ENCODE assay signal across 17 cellular contexts in genomic region chr2:112174383-112174782, GRCh38.
"Had no signal": no experiment of that assay in that cellular context is flagged by ENCODE, and none has a peak within 500 bp of the region (broad histone marks: within the 10 kb centered on the region; RNA-seq: fewer than 3 reads in every experiment).

No MANE protein-coding gene starts in this region.

- H3K4me2 ChIP-seq: hepatocyte had no signal

- DNase-seq: activated CD8-positive, alpha-beta memory T cell treated with anti-CD3 and anti-CD28 coated beads, Interleukin-2, amount 50 U/mL, for 4 hours; activated CD8-positive, alpha-beta T cell treated with anti-CD3 and anti-CD28 coated beads, Interleukin-2, amount 10 ng/mL, durations not matched to agents 7 days and 5 days; activated naive CD4-positive, alpha-beta T cell; activated naive CD8-positive, alpha-beta T cell treated with anti-CD3 and anti-CD28 coated beads, Interleukin-2, amount 50 U/mL, for 24 hours; aorta; cortex of kidney; effector CD4-positive, alpha-beta T cell; mesendoderm; nephron progenitor cell; occipital lobe; small intestine; T-helper 9 cell had no signal

- H3K9me3 Mint-ChIP-seq: activated naive CD8-positive, alpha-beta T cell treated with anti-CD3 and anti-CD28 coated beads, Interleukin-2, amount 50 U/mL, for 24 hours; stimulated activated naive CD8-positive, alpha-beta T cell treated with anti-CD3 and anti-CD28 coated beads, Interleukin-15, Interleukin-2, amounts not matched to agents 100 ng/mL and 50 ng/mL, for 24 hours had no signal

- H3K27ac Mint-ChIP-seq: activated CD8-positive, alpha-beta T cell treated with anti-CD3 and anti-CD28 coated beads, Interleukin-2, amount 10 ng/mL, durations not matched to agents 7 days and 5 days; activated naive CD8-positive, alpha-beta T cell treated with anti-CD3 and anti-CD28 coated beads, Interleukin-2, amount 50 U/mL, for 24 hours; nephron progenitor cell; progenitor cell of endocrine pancreas; stimulated activated naive CD8-positive, alpha-beta T cell treated with anti-CD3 and anti-CD28 coated beads, Interleukin-15, Interleukin-2, amounts not matched to agents 100 ng/mL and 50 ng/mL, for 24 hours had no signal

- H3K27me3 Mint-ChIP-seq: activated naive CD8-positive, alpha-beta T cell treated with anti-CD3 and anti-CD28 coated beads, Interleukin-2, amount 50 U/mL, for 24 hours; progenitor cell of endocrine pancreas had no signal

- H3K27me3 ChIP-seq: hepatocyte, upper lobe of right lung had no signal

- H3K79me2 ChIP-seq: hepatocyte had no signal

- ATAC-seq: activated CD8-positive, alpha-beta T cell treated with anti-CD3 and anti-CD28 coated beads, Interleukin-2, amount 10 ng/mL, durations not matched to agents 7 days and 5 days; activated naive CD8-positive, alpha-beta T cell treated with anti-CD3 and anti-CD28 coated beads, Interleukin-2, amount 50 U/mL, for 24 hours; upper lobe of right lung had no signal

- H3K36me3 ChIP-seq: esophagus muscularis mucosa, upper lobe of right lung had no signal

- H3K4me3 ChIP-seq: esophagus muscularis mucosa, hepatocyte, upper lobe of right lung had no signal

- H3K4me1 ChIP-seq: esophagus muscularis mucosa, upper lobe of right lung had no signal

- H2AFZ ChIP-seq: hepatocyte had no signal

- H3K27ac ChIP-seq: esophagus muscularis mucosa, hepatocyte, upper lobe of right lung had no signal

- H3K4me3 Mint-ChIP-seq: activated CD8-positive, alpha-beta T cell treated with anti-CD3 and anti-CD28 coated beads, Interleukin-2, amount 10 ng/mL, durations not matched to agents 7 days and 5 days; activated naive CD8-positive, alpha-beta T cell treated with anti-CD3 and anti-CD28 coated beads, Interleukin-2, amount 50 U/mL, for 24 hours; nephron progenitor cell; stimulated activated naive CD8-positive, alpha-beta T cell treated with anti-CD3 and anti-CD28 coated beads, Interleukin-15, Interleukin-2, amounts not matched to agents 100 ng/mL and 50 ng/mL, for 24 hours had no signal
